17 cellular contexts compared by ENCODE assay signal in genomic region chr20:61569836-61570235, GRCh38.
"Had no signal": no experiment of that assay in that cellular context is flagged by ENCODE, and none has a peak within 500 bp of the region (broad histone marks: within the 10 kb centered on the region; RNA-seq: fewer than 3 reads in every experiment).

No MANE protein-coding gene starts in this region.

- H3K9me3 ChIP-seq: breast epithelium, mucosa of descending colon, ovary, tibial artery, uterus had no signal

- H3K4me3 ChIP-seq: breast epithelium, mucosa of descending colon, ovary, tibial artery, uterus had no signal

- DNase-seq: activated CD4-positive, alpha-beta T cell treated with anti-CD3 and anti-CD28 coated beads, Interleukin-2, amount 50 U/mL, for 4 hours; activated gamma-delta T cell; activated T-cell treated with anti-CD3 and anti-CD28 coated beads, Interleukin-2, amount 50 U/mL, for 48 hours; dermis blood vessel endothelial cell; glutamatergic neuron; left colon; mammary epithelial cell; naive thymus-derived CD8-positive, alpha-beta T cell; ovary; tibial artery; uterus had no signal

- H3K36me3 ChIP-seq: breast epithelium, ovary, tibial artery, uterus had no signal

- H3K36me3 Mint-ChIP-seq: activated naive CD8-positive, alpha-beta T cell; naive thymus-derived CD8-positive, alpha-beta T cell had no signal

- H3K27ac ChIP-seq: breast epithelium, ovary, tibial artery, uterus had no signal

- H3K4me3 Mint-ChIP-seq: activated naive CD8-positive, alpha-beta T cell; naive thymus-derived CD8-positive, alpha-beta T cell; T-helper 2 cell treated with Interferon-gamma antibody and Interleukin-4, amounts not matched to agents 5 μg/mL and 100 μg/mL, for 36 hours had no signal

- H3K4me1 ChIP-seq: breast epithelium, tibial artery, uterus had no signal

- H3K9me3 Mint-ChIP-seq: T-helper 2 cell treated with Interferon-gamma antibody and Interleukin-4, amounts not matched to agents 5 μg/mL and 100 μg/mL, for 36 hours had no signal

- H3K27ac Mint-ChIP-seq: activated naive CD8-positive, alpha-beta T cell; naive thymus-derived CD8-positive, alpha-beta T cell; T-helper 2 cell treated with Interferon-gamma antibody and Interleukin-4, amounts not matched to agents 5 μg/mL and 100 μg/mL, for 36 hours had no signal

- H3K27me3 Mint-ChIP-seq: activated naive CD8-positive, alpha-beta T cell had no signal

- H3K27me3 ChIP-seq: breast epithelium, ovary, uterus had no signal

- H3K4me1 Mint-ChIP-seq: naive thymus-derived CD8-positive, alpha-beta T cell had no signal

- ATAC-seq: activated CD4-positive, CD25-positive, alpha-beta regulatory T cell treated with anti-CD3 and anti-CD28 coated beads, Interleukin-2, amount 50 U/mL, for 24 hours; esophagus mucosa; left colon; mucosa of descending colon; naive thymus-derived CD8-positive, alpha-beta T cell had no signal
